Comparison of ENCODE assay signal across 21 cellular contexts in genomic region chr14:93993382-93993781, GRCh38. TPM values are rescaled to one million over a fixed set of nuclear protein-coding genes. Genes with fewer than 3 reads are reported as not detected.
DNase-seq lines count a peak whose midpoint lies in the region; ATAC-seq and TF ChIP-seq lines count a peak whose summit lies in the region.
"Had no signal": no experiment of that assay in that cellular context is flagged by ENCODE, and none has a peak within 500 bp of the region (broad histone marks: within the 10 kb centered on the region; RNA-seq: fewer than 3 reads in every experiment).

No MANE protein-coding gene starts in this region.

- no peaks in the 10 kb centered on the region for H3K36me3 ChIP-seq in endodermal cell (ENCODE audit: control insufficient read depth, insufficient read depth, low read length)
- H3K36me3 ChIP-seq: SJCRH30 had no signal

- no peak overlapping the region for H3K4me3 ChIP-seq in endodermal cell (ENCODE audit: low read length)
- H3K4me3 ChIP-seq: SJCRH30 had no signal

- no peak for TF ChIP-seq CTCF in glutamatergic neuron (IDR thresholded peaks at IDR 0.05; ENCODE audit: partially characterized antibody, unreplicated experiment)
- no peak for TF ChIP-seq CTCF in endodermal cell (conservative IDR thresholded peaks at IDR 0.05)

- no peaks in the 10 kb centered on the region for H3K36me3 Mint-ChIP-seq in glutamatergic neuron (ENCODE audit: unreplicated experiment)
- no peaks in the 10 kb centered on the region for H3K36me3 Mint-ChIP-seq in stimulated activated effector memory CD8-positive, alpha-beta T cell treated with anti-CD3 and anti-CD28 coated beads, Interleukin-12 subunit alpha, Interleukin-12 subunit beta, amount 100 ng/mL, for 72 hours
- H3K36me3 Mint-ChIP-seq in endodermal cell (ENCODE audit: low read depth): no peaks in the 10 kb centered on the region
- H3K36me3 Mint-ChIP-seq: CD4-positive, CD25-positive, alpha-beta regulatory T cell; IgD-negative memory B cell had no signal

- ATAC-seq in stimulated activated effector memory CD8-positive, alpha-beta T cell treated with anti-CD3 and anti-CD28 coated beads, Interleukin-12 subunit alpha, Interleukin-12 subunit beta, amount 100 ng/mL, for 72 hours: no peak
- no peak for ATAC-seq in GM18505 (IDR thresholded peaks at IDR 0.05; ENCODE audit: unreplicated experiment)

- no peak for TF ChIP-seq POLR2A in GM18505 (IDR thresholded peaks at IDR 0.05; ENCODE audit: borderline replicate concordance, extremely low read depth, insufficient read depth, insufficient read length)

- H3K4me1 Mint-ChIP-seq in glutamatergic neuron (ENCODE audit: low read depth, unreplicated experiment) (peaks cover 17% of the 10 kb centered on the region), endodermal cell (peaks cover 10% of the 10 kb centered on the region)
- H3K4me1 Mint-ChIP-seq in stimulated activated effector memory CD8-positive, alpha-beta T cell treated with anti-CD3 and anti-CD28 coated beads, Interleukin-12 subunit alpha, Interleukin-12 subunit beta, amount 100 ng/mL, for 72 hours: peaks cover 60% of the 10 kb centered on the region

- peak; percentile 84 for DNase-seq in ELF-1 (ENCODE audit: low read depth, low spot score)
- peak; percentile 24 for DNase-seq in NCI-H69 (lab: John Stamatoyannopoulos, UW)
- peak; percentile 31 for DNase-seq in glutamatergic neuron
- no peak for DNase-seq in stimulated activated effector memory CD8-positive, alpha-beta T cell treated with anti-CD3 and anti-CD28 coated beads, Interleukin-12 subunit alpha, Interleukin-12 subunit beta, amount 100 ng/mL, for 72 hours (ENCODE audit: low spot score in 2 of 2)
- DNase-seq in NCI-H1417 treated with DMSO at 0.1 percent for 48 hours (lab: John Stamatoyannopoulos, UW): no peak
- DNase-seq in endodermal cell: no peak
- DNase-seq: CD4-positive, CD25-positive, alpha-beta regulatory T cell; DMS79; H7; NCI-H1105 treated with DMSO at 0.1 percent for 48 hours; NCI-H1694; NCI-H2081; NCI-H2171; NCI-H345; NCI-H524; NCI-H82; OCI-M1; SJCRH30 had no signal

- H3K9me3 Mint-ChIP-seq in glutamatergic neuron (ENCODE audit: unreplicated experiment) (peaks cover 9% of the 10 kb centered on the region), endodermal cell (no peaks in the 10 kb centered on the region)
- H3K9me3 Mint-ChIP-seq in stimulated activated effector memory CD8-positive, alpha-beta T cell treated with anti-CD3 and anti-CD28 coated beads, Interleukin-12 subunit alpha, Interleukin-12 subunit beta, amount 100 ng/mL, for 72 hours: no peaks in the 10 kb centered on the region
- H3K9me3 Mint-ChIP-seq: CD4-positive, CD25-positive, alpha-beta regulatory T cell; IgD-negative memory B cell had no signal

- H3K4me3 Mint-ChIP-seq in glutamatergic neuron (ENCODE audit: unreplicated experiment): no peak overlapping the region
- H3K4me3 Mint-ChIP-seq in stimulated activated effector memory CD8-positive, alpha-beta T cell treated with anti-CD3 and anti-CD28 coated beads, Interleukin-12 subunit alpha, Interleukin-12 subunit beta, amount 100 ng/mL, for 72 hours: no peak overlapping the region
- no peak overlapping the region for H3K4me3 Mint-ChIP-seq in endodermal cell
- H3K4me3 Mint-ChIP-seq: CD4-positive, CD25-positive, alpha-beta regulatory T cell; IgD-negative memory B cell had no signal

- H3K27me3 Mint-ChIP-seq in glutamatergic neuron (ENCODE audit: unreplicated experiment) (peaks cover 9% of the 10 kb centered on the region), endodermal cell (ENCODE audit: insufficient read depth) (peaks cover 13% of the 10 kb centered on the region)

- peaks cover 14% of the 10 kb centered on the region for H3K27me3 ChIP-seq in endodermal cell (ENCODE audit: control insufficient read depth, insufficient read depth, low read length, poor library complexity, severe bottlenecking)
- H3K27me3 ChIP-seq: SJCRH30 had no signal

- H3K27ac Mint-ChIP-seq in glutamatergic neuron (ENCODE audit: unreplicated experiment): no peak overlapping the region
- H3K27ac Mint-ChIP-seq in stimulated activated effector memory CD8-positive, alpha-beta T cell treated with anti-CD3 and anti-CD28 coated beads, Interleukin-12 subunit alpha, Interleukin-12 subunit beta, amount 100 ng/mL, for 72 hours: peak overlapping the region; percentile 50
- H3K27ac Mint-ChIP-seq in endodermal cell: no peak overlapping the region
- H3K27ac Mint-ChIP-seq: CD4-positive, CD25-positive, alpha-beta regulatory T cell had no signal

- 79 to 92% methylated on average over 5 to 6 of the region's 6 CpGs for WGBS in endodermal cell (ENCODE audit: insufficient coverage in 1 of 2, insufficient read length in 1 of 2), 2 experiments

- peaks cover 4% of the 10 kb centered on the region for H3K4me1 ChIP-seq in endodermal cell (ENCODE audit: control insufficient read depth, insufficient read depth, low read length)

- H3K27ac ChIP-seq in endodermal cell (ENCODE audit: low read depth, low read length): no peak overlapping the region
- H3K27ac ChIP-seq: SJCRH30 had no signal

- no peak overlapping the region for H3K9ac ChIP-seq in endodermal cell (ENCODE audit: extremely low read depth, low read length, poor library complexity, severe bottlenecking)

- H3K9me3 ChIP-seq in endodermal cell (ENCODE audit: control insufficient read depth, low read length): no peaks in the 10 kb centered on the region
- H3K9me3 ChIP-seq: SJCRH30 had no signal

RNA-seq across cellular contexts. Expression of gene CCDC197, which starts 3.7 kb away (rescaled TPM):
- total RNA-seq in glutamatergic neuron (ENCODE audit: unreplicated experiment) (not detected), endodermal cell (not detected)
- not detected for polyA plus RNA-seq in endodermal cell (2013, experiment 1 of 2)
- not detected for polyA plus RNA-seq in endodermal cell (2013, experiment 2 of 2)
- total RNA-seq: CD4-positive, CD25-positive, alpha-beta regulatory T cell; H7; SJCRH30 had no signal
- polyA plus RNA-seq: BJ; CD4-positive, CD25-positive, alpha-beta regulatory T cell; IgD-negative memory B cell had no signal

RNA-seq across cellular contexts. Expression of gene ASB2, which starts 17.0 kb away (rescaled TPM):
- total RNA-seq in glutamatergic neuron (ENCODE audit: unreplicated experiment) (16.6 TPM), endodermal cell (under 1 TPM in 1 of 2 donors, not detected in 1; 0.11 TPM)
- polyA plus RNA-seq in endodermal cell (2013, experiment 1 of 2): 0.75 TPM
- polyA plus RNA-seq in endodermal cell (2013, experiment 2 of 2): 0.58 TPM

RNA-seq across cellular contexts. Expression of gene OTUB2, which starts 32.8 kb away (rescaled TPM):
- total RNA-seq in glutamatergic neuron (ENCODE audit: unreplicated experiment) (5.5 TPM), endodermal cell (1 to 10 TPM; 6.3 to 6.7 TPM)
- 6.3 TPM for polyA plus RNA-seq in endodermal cell (2013, experiment 1 of 2)
- 5.1 TPM for polyA plus RNA-seq in endodermal cell (2013, experiment 2 of 2)

Comparison
In these comparisons a context has a peak if more than half of its experiments do, and no peak if none do; other contexts are left out.
1. DNase-seq: peak in ELF-1 (single experiment), NCI-H69 (single experiment) and glutamatergic neuron (single experiment); none in stimulated activated effector memory CD8-positive, alpha-beta T cell treated with anti-CD3 and anti-CD28 coated beads, Interleukin-12 subunit alpha, Interleukin-12 subunit beta, amount 100 ng/mL, for 72 hours (0 of 2), NCI-H1417 treated with DMSO at 0.1 percent for 48 hours (single experiment) and endodermal cell (single experiment).
2. RNA of gene ASB2, which starts 17.0 kb away (total RNA-seq): 16.6 TPM in glutamatergic neuron (single experiment); 0.11 TPM in endodermal cell; every median in the first group is over 10 times any median in the second.